Comparison of ENCODE assay signal across 8 cellular contexts in the genomic region with DNA sequence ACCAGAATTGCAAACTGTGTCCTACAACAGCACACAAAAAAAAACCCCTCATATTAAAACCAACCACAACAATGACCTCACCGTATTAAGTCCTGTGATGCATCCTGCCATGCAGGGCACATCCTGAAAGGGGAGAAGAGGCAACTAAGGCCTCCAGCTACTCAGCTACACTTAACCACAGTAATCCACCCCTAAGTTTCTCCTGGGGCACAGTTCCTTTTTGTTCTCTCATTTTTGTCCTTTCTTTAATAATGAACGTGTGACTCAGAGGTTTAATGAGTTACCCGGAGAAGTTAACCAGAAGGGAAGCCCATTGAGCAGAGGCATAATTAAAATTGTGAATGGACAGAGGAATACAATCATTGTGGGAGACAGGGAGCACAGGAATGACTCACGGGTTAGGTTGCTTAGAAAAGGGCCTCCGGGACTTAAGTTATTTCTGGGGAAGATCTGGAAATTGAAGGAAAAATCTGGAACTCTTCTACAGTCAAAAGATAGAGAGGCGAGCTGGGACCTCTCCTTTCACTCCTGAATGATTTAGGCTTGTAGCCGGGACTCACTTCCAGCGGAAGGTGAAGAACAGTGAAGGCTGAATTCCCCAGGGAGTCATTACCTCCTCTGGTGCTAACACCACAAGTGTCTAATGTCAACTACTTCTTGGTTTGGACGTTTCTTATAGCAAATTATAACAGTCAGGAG.
DNase-seq lines count a peak whose midpoint lies in the region; ATAC-seq lines count a peak whose summit lies in the region.

No MANE protein-coding gene starts in this region.

- H3K27me3 Mint-ChIP-seq in activated naive CD4-positive, alpha-beta T cell treated with anti-CD3 and anti-CD28 coated beads, Interleukin-2, amount 50 U/mL, for 24 hours, result no peaks in the 10 kb centered on the region

- no peak for DNase-seq in activated naive CD4-positive, alpha-beta T cell treated with Interleukin-2 at 50 U/mL for 16 hours
- peak; percentile 99 for DNase-seq in SW480 (ENCODE audit: low spot score)
- peak; percentile 100 for DNase-seq in kidney tubule cell (ENCODE audit: low spot score)
- DNase-seq in NCI-H774 (lab: John Stamatoyannopoulos, UW), result no peak
- DNase-seq in germinal center (ENCODE audit: low spot score), result no peak
- DNase-seq in NCI-H1048 (lab: John Stamatoyannopoulos, UW), result no peak

- H3K27ac Mint-ChIP-seq in activated naive CD4-positive, alpha-beta T cell treated with anti-CD3 and anti-CD28 coated beads, Interleukin-2, amount 50 U/mL, for 24 hours, result peak overlapping the region; percentile 14

- H3K36me3 Mint-ChIP-seq in activated naive CD4-positive, alpha-beta T cell treated with anti-CD3 and anti-CD28 coated beads, Interleukin-2, amount 50 U/mL, for 24 hours, result peaks cover 13% of the 10 kb centered on the region

- peak; percentile 81 for ATAC-seq in HG03432 (IDR thresholded peaks at IDR 0.05; ENCODE audit: unreplicated experiment)

- peaks cover 29% of the 10 kb centered on the region for H3K4me1 Mint-ChIP-seq in activated naive CD4-positive, alpha-beta T cell treated with anti-CD3 and anti-CD28 coated beads, Interleukin-2, amount 50 U/mL, for 24 hours

- H3K9me3 Mint-ChIP-seq in activated naive CD4-positive, alpha-beta T cell treated with anti-CD3 and anti-CD28 coated beads, Interleukin-2, amount 50 U/mL, for 24 hours, result peaks cover 11% of the 10 kb centered on the region

- H3K4me3 Mint-ChIP-seq in activated naive CD4-positive, alpha-beta T cell treated with anti-CD3 and anti-CD28 coated beads, Interleukin-2, amount 50 U/mL, for 24 hours, result no peak overlapping the region

Comparison
In these comparisons a context has a peak if more than half of its experiments do, and no peak if none do; other contexts are left out.
1. DNase-seq: peak in SW480 (single experiment) and kidney tubule cell (single experiment); none in activated naive CD4-positive, alpha-beta T cell treated with Interleukin-2 at 50 U/mL for 16 hours (single experiment), NCI-H774 (single experiment), germinal center (single experiment) and NCI-H1048 (single experiment).